Comparison of ENCODE assay signal across 13 cellular contexts in genomic region chrX:48590203-48591103, GRCh38. TPM values are rescaled to one million over a fixed set of nuclear protein-coding genes. Genes with fewer than 3 reads are reported as not detected.
DNase-seq lines count a peak whose midpoint lies in the region; ATAC-seq and TF ChIP-seq lines count a peak whose summit lies in the region.
"Had no signal": no experiment of that assay in that cellular context is flagged by ENCODE, and none has a peak within 500 bp of the region (broad histone marks: within the 10 kb centered on the region; RNA-seq: fewer than 3 reads in every experiment).

No MANE protein-coding gene starts in this region.

- TF ChIP-seq POLR2A in gastrocnemius medialis (IDR thresholded peaks at IDR 0.05): no peak

- no TSS peak for BruUV-seq in mammary epithelial cell (replicated peaks; lab: Mats Ljungman, UMichigan)

- H3K9me3 Mint-ChIP-seq in HFFc6: no peaks in the 10 kb centered on the region
- no peaks in the 10 kb centered on the region for H3K9me3 Mint-ChIP-seq in activated CD4-positive, alpha-beta memory T cell treated with anti-CD3 and anti-CD28 coated beads, Interleukin-2, amount 10 ng/mL, durations not matched to agents 7 days and 5 days
- H3K9me3 Mint-ChIP-seq in CD8-positive, alpha-beta T cell: no peaks in the 10 kb centered on the region
- H3K9me3 Mint-ChIP-seq: stimulated activated naive CD8-positive, alpha-beta T cell treated with anti-CD3 and anti-CD28 coated beads, Interleukin-15, Interleukin-2, amounts not matched to agents 100 ng/mL and 50 ng/mL, for 24 hours had no signal

- no peak for ATAC-seq in gastrocnemius medialis
- no peak for ATAC-seq in CD8-positive, alpha-beta T cell

- no peak for TF ChIP-seq CTCF in HFFc6 (IDR thresholded peaks at IDR 0.05)
- no peak for TF ChIP-seq CTCF in mammary epithelial cell (conservative IDR thresholded peaks at IDR 0.05 in 1 of 2, IDR thresholded peaks at IDR 0.05 in 1 of 2; ENCODE audit: extremely low read depth in 1 of 2, insufficient read depth in 1 of 2, low read depth in 1 of 2, low read length in 2 of 2)
- no peak for TF ChIP-seq CTCF in gastrocnemius medialis (IDR thresholded peaks at IDR 0.05 in 4 of 5, conservative IDR thresholded peaks at IDR 0.05 in 1 of 5)
- TF ChIP-seq CTCF in CD8-positive, alpha-beta T cell (IDR thresholded peaks at IDR 0.05): no peak

- peak overlapping the region; percentile 69 for H3K27ac Mint-ChIP-seq in HFFc6
- no peak overlapping the region for H3K27ac Mint-ChIP-seq in activated CD4-positive, alpha-beta memory T cell treated with anti-CD3 and anti-CD28 coated beads, Interleukin-2, amount 10 ng/mL, durations not matched to agents 7 days and 5 days
- H3K27ac Mint-ChIP-seq in CD8-positive, alpha-beta T cell: no peak overlapping the region
- H3K27ac Mint-ChIP-seq: stimulated activated naive CD8-positive, alpha-beta T cell treated with anti-CD3 and anti-CD28 coated beads, Interleukin-15, Interleukin-2, amounts not matched to agents 100 ng/mL and 50 ng/mL, for 24 hours had no signal

- H3K9me3 ChIP-seq in mammary epithelial cell (replicated peaks; ENCODE audit: insufficient read depth, low read length): no peaks in the 10 kb centered on the region
- no peaks in the 10 kb centered on the region for H3K9me3 ChIP-seq in gastrocnemius medialis
- H3K9me3 ChIP-seq in CD8-positive, alpha-beta T cell (ENCODE audit: low read length): no peaks in the 10 kb centered on the region

- H3K4me1 ChIP-seq in mammary epithelial cell (ENCODE audit: insufficient read depth, low read length) (peaks cover 17% of the 10 kb centered on the region), gastrocnemius medialis (no peaks in the 10 kb centered on the region)
- no peaks in the 10 kb centered on the region for H3K4me1 ChIP-seq in CD8-positive, alpha-beta T cell (ENCODE audit: insufficient read depth, low read length)

- H3K4me3 ChIP-seq in mammary epithelial cell (replicated peaks in 1 of 3; ENCODE audit: insufficient read depth in 1 of 3, low read depth in 2 of 3, low read length in 3 of 3) (no peak overlapping the region), gastrocnemius medialis (peak overlapping the region in 2 of 4 donors; percentile 23 to 37)
- no peak overlapping the region for H3K4me3 ChIP-seq in CD8-positive, alpha-beta T cell (ENCODE audit: low read depth, low read length)

- 77% methylated on average over 13 of the region's 21 CpGs for whole genome bisulfite sequencing in mammary epithelial cell (ENCODE audit: low coverage, missing lambda C conversion rate)

- H3K79me2 ChIP-seq in mammary epithelial cell (ENCODE audit: insufficient read depth, low read length): no peaks in the 10 kb centered on the region

- H3K27ac ChIP-seq in mammary epithelial cell (ENCODE audit: insufficient read depth, low read depth, low read length) (peak overlapping the region; percentile 61), gastrocnemius medialis (peak overlapping the region; percentile 62 to 77 (median 72))
- no peak overlapping the region for H3K27ac ChIP-seq in CD8-positive, alpha-beta T cell (ENCODE audit: low read depth, low read length)

- peaks cover 2% of the 10 kb centered on the region for H3K27me3 Mint-ChIP-seq in HFFc6 (ENCODE audit: insufficient read depth)
- H3K27me3 Mint-ChIP-seq in activated CD4-positive, alpha-beta memory T cell treated with anti-CD3 and anti-CD28 coated beads, Interleukin-2, amount 10 ng/mL, durations not matched to agents 7 days and 5 days: no peaks in the 10 kb centered on the region
- H3K27me3 Mint-ChIP-seq in CD8-positive, alpha-beta T cell (ENCODE audit: low read depth): no peaks in the 10 kb centered on the region
- H3K27me3 Mint-ChIP-seq: stimulated activated naive CD8-positive, alpha-beta T cell treated with anti-CD3 and anti-CD28 coated beads, Interleukin-15, Interleukin-2, amounts not matched to agents 100 ng/mL and 50 ng/mL, for 24 hours had no signal

- no peaks in the 10 kb centered on the region for H3K27me3 ChIP-seq in mammary epithelial cell (ENCODE audit: insufficient read depth, low read length)
- H3K27me3 ChIP-seq in gastrocnemius medialis: no peaks in the 10 kb centered on the region
- H3K27me3 ChIP-seq in CD8-positive, alpha-beta T cell (ENCODE audit: insufficient read depth, low read length): no peaks in the 10 kb centered on the region

- POLR2A ChIA-PET in activated CD4-positive, alpha-beta memory T cell treated with anti-CD3 and anti-CD28 coated beads, Interleukin-2, amount 10 ng/mL, durations not matched to agents 7 days and 5 days (lab: Charles Lee): interaction anchor here (2.6 kb wide), 1 partner anchor 15 kb away, joined by 7 read pairs; no protein-coding TSS in a partner anchor
- POLR2A ChIA-PET in CD8-positive, alpha-beta T cell (lab: Charles Lee): no interaction called here

- in situ Hi-C loops in mammary epithelial cell (cut with MboI; ENCODE audit: low sequenced_read_pairs in 2 of 2): no loop called here
- in situ Hi-C loops in gastrocnemius medialis (cut with MboI; ENCODE audit: low sequenced_read_pairs in 4 of 4): no loop called here

- H3K4me3 Mint-ChIP-seq in HFFc6: no peak overlapping the region
- no peak overlapping the region for H3K4me3 Mint-ChIP-seq in activated CD4-positive, alpha-beta memory T cell treated with anti-CD3 and anti-CD28 coated beads, Interleukin-2, amount 10 ng/mL, durations not matched to agents 7 days and 5 days
- no peak overlapping the region for H3K4me3 Mint-ChIP-seq in CD8-positive, alpha-beta T cell
- H3K4me3 Mint-ChIP-seq: stimulated activated naive CD8-positive, alpha-beta T cell treated with anti-CD3 and anti-CD28 coated beads, Interleukin-15, Interleukin-2, amounts not matched to agents 100 ng/mL and 50 ng/mL, for 24 hours had no signal

- H3K4me2 ChIP-seq in mammary epithelial cell (ENCODE audit: insufficient read depth, low read depth, low read length): no peak overlapping the region

- CTCF ChIA-PET in mammary epithelial cell (lab: Charles Lee; ENCODE audit: low non-redundant PET): no interaction called here
- CTCF ChIA-PET in activated CD4-positive, alpha-beta memory T cell treated with anti-CD3 and anti-CD28 coated beads, Interleukin-2, amount 10 ng/mL, durations not matched to agents 7 days and 5 days (lab: Charles Lee): interaction anchor here (1.0 kb wide), 1 partner anchor 16 kb away, joined by 3 read pairs; no protein-coding TSS in a partner anchor
- CTCF ChIA-PET in CD8-positive, alpha-beta T cell (lab: Charles Lee): no interaction called here

- DNase-seq in HFFc6 (no peak), mammary epithelial cell (no peak), inferior parietal cortex (ENCODE audit: extremely low spot score) (peak; percentile 8), gastrocnemius medialis (no peak), AML-193 (lab: John Stamatoyannopoulos, UW) (no peak), NCI-H2081 treated with DMSO at 0.1 percent for 48 hours (lab: John Stamatoyannopoulos, UW) (no peak)
- DNase-seq in activated CD4-positive, alpha-beta memory T cell treated with anti-CD3 and anti-CD28 coated beads, Interleukin-2, amount 10 ng/mL, durations not matched to agents 7 days and 5 days: no peak
- DNase-seq in CD8-positive, alpha-beta T cell: no peak
- DNase-seq: activated CD4-positive, alpha-beta T cell treated with anti-CD3 and anti-CD28 coated beads, Interleukin-2, amount 50 U/mL, for 1 hour; midbrain; OCI-M1; T-helper 2 cell had no signal

- intact Hi-C loops in mammary epithelial cell (cut with micrococcal nuclease): loop anchor here (1.0 to 10.0 kb wide), 2 partner anchors 50 to 106 kb away; no protein-coding TSS in a partner anchor
- intact Hi-C loops in gastrocnemius medialis (cut with DNase I; ENCODE audit: low total_unique reads): loop anchor here (10.0 kb wide), 1 partner anchor 84 kb away; no protein-coding TSS in a partner anchor
- intact Hi-C loops in CD8-positive, alpha-beta T cell (cut with DNase I, micrococcal nuclease): no loop called here

- peaks cover 24% of the 10 kb centered on the region for H3K4me1 Mint-ChIP-seq in HFFc6 (ENCODE audit: low read depth)
- H3K4me1 Mint-ChIP-seq in activated CD4-positive, alpha-beta memory T cell treated with anti-CD3 and anti-CD28 coated beads, Interleukin-2, amount 10 ng/mL, durations not matched to agents 7 days and 5 days: peaks cover 2% of the 10 kb centered on the region
- H3K4me1 Mint-ChIP-seq in CD8-positive, alpha-beta T cell (ENCODE audit: low read depth): no peaks in the 10 kb centered on the region

- H3K36me3 Mint-ChIP-seq in HFFc6 (ENCODE audit: low read depth): no peaks in the 10 kb centered on the region
- no peaks in the 10 kb centered on the region for H3K36me3 Mint-ChIP-seq in activated CD4-positive, alpha-beta memory T cell treated with anti-CD3 and anti-CD28 coated beads, Interleukin-2, amount 10 ng/mL, durations not matched to agents 7 days and 5 days (ENCODE audit: low read depth)
- no peaks in the 10 kb centered on the region for H3K36me3 Mint-ChIP-seq in CD8-positive, alpha-beta T cell

- no peak overlapping the region for H2AFZ ChIP-seq in mammary epithelial cell (ENCODE audit: low read depth, low read length)

- H4K20me1 ChIP-seq in mammary epithelial cell (ENCODE audit: insufficient read depth, low read length): no peaks in the 10 kb centered on the region

- dilution Hi-C loops in mammary epithelial cell (cut with HindIII; ENCODE audit: low sequenced_read_pairs): no loop called here

- no peak overlapping the region for H3K9ac ChIP-seq in mammary epithelial cell (ENCODE audit: insufficient read depth, low read length)

- H3K36me3 ChIP-seq in mammary epithelial cell (ENCODE audit: insufficient read depth, low read length) (no peaks in the 10 kb centered on the region), gastrocnemius medialis (no peaks in the 10 kb centered on the region)
- no peaks in the 10 kb centered on the region for H3K36me3 ChIP-seq in CD8-positive, alpha-beta T cell (ENCODE audit: insufficient read depth, low read length)

RNA-seq across cellular contexts. Expression of gene WDR13, which starts 6.8 kb away (rescaled TPM):
- total RNA-seq in HFFc6 (2021; fragmentation: NEBNext Ultra II Directional; extraction: Animal tissue kit (Norgen Biotek cat#: 25700)): 10 to 100 TPM; 64.3 to 87.2 (median 71.8) TPM
- total RNA-seq in mammary epithelial cell (10 to 100 TPM; 80.7 to 84.8 TPM), gastrocnemius medialis (100 to 1,000 TPM in 3 of 4 donors, 10 to 100 TPM in 1; 82.7 to 143 (median 133) TPM)
- 82.4 TPM for polyA plus RNA-seq in mammary epithelial cell
- polyA minus RNA-seq in mammary epithelial cell: 163 TPM
- 10 to 100 TPM; 48.5 to 53.5 TPM for total RNA-seq in activated CD4-positive, alpha-beta memory T cell treated with anti-CD3 and anti-CD28 coated beads, Interleukin-2, amount 10 ng/mL, durations not matched to agents 7 days and 5 days
- total RNA-seq in CD8-positive, alpha-beta T cell: 10 to 100 TPM; 41.6 to 51.6 TPM

RNA-seq across cellular contexts. Expression of gene RBM3, which starts 16.2 kb away (rescaled TPM):
- total RNA-seq in HFFc6 (2021; fragmentation: NEBNext Ultra II Directional; extraction: Animal tissue kit (Norgen Biotek cat#: 25700)): 100 to 1,000 TPM; 151 to 471 (median 406) TPM
- total RNA-seq in mammary epithelial cell (100 to 1,000 TPM; 246 to 289 TPM), gastrocnemius medialis (10 to 100 TPM; 49.2 to 92.1 (median 59.9) TPM)
- polyA plus RNA-seq in mammary epithelial cell: 212 TPM
- 215 TPM for polyA minus RNA-seq in mammary epithelial cell
- 100 to 1,000 TPM; 180 to 182 TPM for total RNA-seq in activated CD4-positive, alpha-beta memory T cell treated with anti-CD3 and anti-CD28 coated beads, Interleukin-2, amount 10 ng/mL, durations not matched to agents 7 days and 5 days
- 100 to 1,000 TPM; 442 to 444 TPM for total RNA-seq in CD8-positive, alpha-beta T cell

RNA-seq across cellular contexts. Expression of gene TBC1D25, which starts 50.9 kb away (rescaled TPM):
- 10 to 100 TPM; 13.0 to 15.3 (median 13.8) TPM for total RNA-seq in HFFc6 (2021; fragmentation: NEBNext Ultra II Directional; extraction: Animal tissue kit (Norgen Biotek cat#: 25700))
- 10 to 100 TPM; 14.7 to 16.7 TPM for total RNA-seq in mammary epithelial cell
- polyA plus RNA-seq in mammary epithelial cell: 13.1 TPM
- 35.2 TPM for polyA minus RNA-seq in mammary epithelial cell
- total RNA-seq in gastrocnemius medialis: 10 to 100 TPM; 10.3 to 14.8 (median 11.9) TPM
- 10 to 100 TPM; 21.7 to 22.3 TPM for total RNA-seq in activated CD4-positive, alpha-beta memory T cell treated with anti-CD3 and anti-CD28 coated beads, Interleukin-2, amount 10 ng/mL, durations not matched to agents 7 days and 5 days
- total RNA-seq in CD8-positive, alpha-beta T cell: 10 to 100 TPM; 30.1 to 33.4 TPM

Comparison
In these comparisons a context has a peak if more than half of its experiments do, and no peak if none do; other contexts are left out.
1. intact Hi-C loops: an anchor here in mammary epithelial cell (1.0 to 10.0 kb wide) and gastrocnemius medialis (10.0 kb wide); none called in CD8-positive, alpha-beta T cell.